17 cellular contexts compared by ENCODE assay signal in the genomic region with DNA sequence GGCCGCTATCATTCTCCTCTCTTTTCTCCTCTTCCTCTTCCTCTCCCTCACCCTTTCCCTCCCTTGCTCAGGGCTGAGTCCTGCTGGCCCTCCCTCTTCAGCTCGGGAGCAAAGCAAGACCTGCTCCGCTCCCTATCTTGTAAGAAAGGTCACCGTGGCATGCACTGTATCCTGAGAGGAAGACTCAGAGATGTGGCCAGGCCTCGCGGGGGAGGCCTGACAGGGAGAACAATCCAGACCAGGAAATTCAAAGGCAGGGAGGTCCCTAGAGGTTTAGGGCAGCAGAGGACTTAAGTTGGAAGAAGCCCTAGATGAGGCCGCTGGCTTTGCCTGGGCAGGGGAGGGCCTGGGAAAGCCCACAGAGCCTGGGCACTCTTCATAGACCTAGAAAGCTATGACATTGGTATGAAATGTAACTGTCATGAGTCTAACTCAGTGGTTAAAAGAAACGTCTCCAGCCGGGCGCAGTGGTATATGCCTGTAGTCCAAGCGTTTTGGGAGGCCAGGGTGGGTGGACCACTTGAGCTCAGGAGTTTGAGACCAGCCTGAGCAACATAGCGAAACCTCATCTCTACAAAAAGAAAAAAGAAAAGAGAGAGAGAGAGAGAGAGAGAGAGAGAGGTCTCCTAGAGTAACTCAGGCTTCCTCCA. TPM values are rescaled to one million over a fixed set of nuclear protein-coding genes. Genes with fewer than 3 reads are reported as not detected.
DNase-seq lines count a peak whose midpoint lies in the region; ATAC-seq and TF ChIP-seq lines count a peak whose summit lies in the region.
"Had no signal": no experiment of that assay in that cellular context is flagged by ENCODE, and none has a peak within 500 bp of the region (broad histone marks: within the 10 kb centered on the region; RNA-seq: fewer than 3 reads in every experiment).

No MANE protein-coding gene starts in this region.

- no peak overlapping the region for H2AFZ ChIP-seq in mammary epithelial cell (ENCODE audit: low read depth, low read length)

- H3K9ac ChIP-seq in mammary epithelial cell (ENCODE audit: insufficient read depth, low read length): no peak overlapping the region

- no peak for DNase-seq in mammary epithelial cell
- DNase-seq in breast epithelium (ENCODE audit: low spot score in 2 of 2): no peak
- peak; percentile 48 for DNase-seq in SK-N-DZ (ENCODE audit: low spot score)
- DNase-seq in left ventricle myocardium inferior: no peak
- DNase-seq in upper lobe of left lung: no peak
- no peak for DNase-seq in mucosa of gallbladder (ENCODE audit: low spot score)
- no peak for DNase-seq in body of pancreas
- DNase-seq in effector memory CD8-positive, alpha-beta T cell: no peak
- DNase-seq: activated CD4-positive, alpha-beta T cell treated with anti-CD3 and anti-CD28 coated beads, Interleukin-2, amount 10 ng/mL, durations not matched to agents 7 days and 5 days; cortex of kidney; DMS79 treated with DMSO at 0.1 percent for 48 hours; midbrain; NCI-H1694; NCI-H524; ovary had no signal

- peaks cover 9% of the 10 kb centered on the region for H3K79me2 ChIP-seq in mammary epithelial cell (ENCODE audit: insufficient read depth, low read length)

- H3K4me3 Mint-ChIP-seq in effector memory CD8-positive, alpha-beta T cell: no peak overlapping the region
- H3K4me3 Mint-ChIP-seq: activated CD4-positive, alpha-beta T cell treated with anti-CD3 and anti-CD28 coated beads, Interleukin-2, amount 10 ng/mL, durations not matched to agents 7 days and 5 days had no signal

- peaks cover 2% of the 10 kb centered on the region for H3K36me3 ChIP-seq in mammary epithelial cell (ENCODE audit: insufficient read depth, low read length)
- no peaks in the 10 kb centered on the region for H3K36me3 ChIP-seq in breast epithelium
- no peaks in the 10 kb centered on the region for H3K36me3 ChIP-seq in left ventricle myocardium inferior
- no peaks in the 10 kb centered on the region for H3K36me3 ChIP-seq in upper lobe of left lung
- H3K36me3 ChIP-seq in body of pancreas (replicated peaks in 1 of 2; ENCODE audit: insufficient read depth in 1 of 2, low read depth in 2 of 2): no peaks in the 10 kb centered on the region
- H3K36me3 ChIP-seq: ovary had no signal

- TF ChIP-seq POLR2A in breast epithelium (IDR thresholded peaks at IDR 0.05) (no peak), upper lobe of left lung (IDR thresholded peaks at IDR 0.05) (no peak), body of pancreas (IDR thresholded peaks at IDR 0.05) (no peak)

- no peak overlapping the region for H3K4me3 ChIP-seq in mammary epithelial cell (replicated peaks in 1 of 3; ENCODE audit: insufficient read depth in 1 of 3, low read depth in 2 of 3, low read length in 3 of 3)
- no peak overlapping the region for H3K4me3 ChIP-seq in breast epithelium
- no peak overlapping the region for H3K4me3 ChIP-seq in left ventricle myocardium inferior
- no peak overlapping the region for H3K4me3 ChIP-seq in upper lobe of left lung
- H3K4me3 ChIP-seq in body of pancreas: no peak overlapping the region
- H3K4me3 ChIP-seq: ovary had no signal

- H3K27me3 ChIP-seq in mammary epithelial cell (ENCODE audit: insufficient read depth, low read length): no peaks in the 10 kb centered on the region
- no peaks in the 10 kb centered on the region for H3K27me3 ChIP-seq in breast epithelium
- no peaks in the 10 kb centered on the region for H3K27me3 ChIP-seq in left ventricle myocardium inferior (ENCODE audit: low read depth)
- no peaks in the 10 kb centered on the region for H3K27me3 ChIP-seq in upper lobe of left lung
- no peaks in the 10 kb centered on the region for H3K27me3 ChIP-seq in body of pancreas
- H3K27me3 ChIP-seq: ovary had no signal

- H3K9me3 ChIP-seq in mammary epithelial cell (replicated peaks; ENCODE audit: insufficient read depth, low read length): no peaks in the 10 kb centered on the region
- H3K9me3 ChIP-seq in breast epithelium: no peaks in the 10 kb centered on the region
- H3K9me3 ChIP-seq in left ventricle myocardium inferior (replicated peaks): no peaks in the 10 kb centered on the region
- H3K9me3 ChIP-seq in upper lobe of left lung: no peaks in the 10 kb centered on the region
- H3K9me3 ChIP-seq in body of pancreas: no peaks in the 10 kb centered on the region
- H3K9me3 ChIP-seq: ovary had no signal

- no peak for ATAC-seq in upper lobe of left lung (ENCODE audit: low FRiP score in 2 of 2)
- no peak for ATAC-seq in body of pancreas
- ATAC-seq in effector memory CD8-positive, alpha-beta T cell (replicated peaks): no peak

- in situ Hi-C loops in mammary epithelial cell (cut with MboI; ENCODE audit: low sequenced_read_pairs in 2 of 2): no loop called here

- H3K36me3 Mint-ChIP-seq in effector memory CD8-positive, alpha-beta T cell (ENCODE audit: insufficient read depth): no peaks in the 10 kb centered on the region

- no peak for TF ChIP-seq EP300 in upper lobe of left lung (IDR thresholded peaks at IDR 0.05)

- no peaks in the 10 kb centered on the region for H4K20me1 ChIP-seq in mammary epithelial cell (ENCODE audit: insufficient read depth, low read length)

- WGBS in mammary epithelial cell (ENCODE audit: low coverage, missing lambda C conversion rate): 92% methylated on average over 10 of the region's 12 CpGs
- WGBS in upper lobe of left lung, 2 donors: 64 to 66% methylated on average over 12 of the region's 12 CpGs
- 56 to 78% methylated on average over 12 of the region's 12 CpGs for WGBS in body of pancreas, 2 donors

- H3K4me1 Mint-ChIP-seq in effector memory CD8-positive, alpha-beta T cell (ENCODE audit: low read depth in 2 of 2): peaks cover 0 to 15% of the 10 kb centered on the region in 2 donors
- H3K4me1 Mint-ChIP-seq: activated CD4-positive, alpha-beta T cell treated with anti-CD3 and anti-CD28 coated beads, Interleukin-2, amount 10 ng/mL, durations not matched to agents 7 days and 5 days had no signal

- intact Hi-C loops in mammary epithelial cell (cut with micrococcal nuclease): no loop called here
- intact Hi-C loops in breast epithelium (cut with DNase I; ENCODE audit: low total_unique reads): no loop called here
- intact Hi-C loops in left ventricle myocardium inferior (cut with micrococcal nuclease): no loop called here
- intact Hi-C loops in body of pancreas (cut with DNase I): no loop called here

- peaks cover 31% of the 10 kb centered on the region for H3K4me1 ChIP-seq in mammary epithelial cell (ENCODE audit: insufficient read depth, low read length)
- no peaks in the 10 kb centered on the region for H3K4me1 ChIP-seq in breast epithelium
- peaks cover 9% of the 10 kb centered on the region for H3K4me1 ChIP-seq in left ventricle myocardium inferior
- peaks cover 0 to 15% (median 3%) of the 10 kb centered on the region in 4 donors for H3K4me1 ChIP-seq in upper lobe of left lung
- no peaks in the 10 kb centered on the region for H3K4me1 ChIP-seq in body of pancreas

- H3K27ac ChIP-seq in mammary epithelial cell (ENCODE audit: insufficient read depth, low read depth, low read length): no peak overlapping the region
- H3K27ac ChIP-seq in breast epithelium: peak overlapping the region in 1 of 2 donors; percentile 25
- peak overlapping the region; percentile 41 for H3K27ac ChIP-seq in left ventricle myocardium inferior (replicated peaks)
- H3K27ac ChIP-seq in upper lobe of left lung: peak overlapping the region; percentile 24 to 58 (median 42)
- no peak overlapping the region for H3K27ac ChIP-seq in body of pancreas
- H3K27ac ChIP-seq: HL-60, ovary had no signal

- no TSS peak for BruUV-seq in mammary epithelial cell (replicated peaks; lab: Mats Ljungman, UMichigan)

- TF ChIP-seq CTCF in mammary epithelial cell (conservative IDR thresholded peaks at IDR 0.05 in 1 of 2, IDR thresholded peaks at IDR 0.05 in 1 of 2; ENCODE audit: extremely low read depth in 1 of 2, insufficient read depth in 1 of 2, low read depth in 1 of 2, low read length in 2 of 2): no peak
- TF ChIP-seq CTCF in breast epithelium (IDR thresholded peaks at IDR 0.05): no peak
- TF ChIP-seq CTCF in left ventricle myocardium inferior (IDR thresholded peaks at IDR 0.05; ENCODE audit: borderline replicate concordance): no peak
- TF ChIP-seq CTCF in upper lobe of left lung (IDR thresholded peaks at IDR 0.05): no peak
- no peak for TF ChIP-seq CTCF in body of pancreas (IDR thresholded peaks at IDR 0.05)

- CTCF ChIA-PET in mammary epithelial cell (lab: Charles Lee; ENCODE audit: low non-redundant PET): no interaction called here

- peak overlapping the region; percentile 2 for H3K4me2 ChIP-seq in mammary epithelial cell (ENCODE audit: insufficient read depth, low read depth, low read length)

- no peak overlapping the region for H3K27ac Mint-ChIP-seq in effector memory CD8-positive, alpha-beta T cell
- H3K27ac Mint-ChIP-seq: activated CD4-positive, alpha-beta T cell treated with anti-CD3 and anti-CD28 coated beads, Interleukin-2, amount 10 ng/mL, durations not matched to agents 7 days and 5 days had no signal

- H3K9me3 Mint-ChIP-seq in effector memory CD8-positive, alpha-beta T cell: no peaks in the 10 kb centered on the region
- H3K9me3 Mint-ChIP-seq: activated CD4-positive, alpha-beta T cell treated with anti-CD3 and anti-CD28 coated beads, Interleukin-2, amount 10 ng/mL, durations not matched to agents 7 days and 5 days had no signal

- no peaks in the 10 kb centered on the region for H3K27me3 Mint-ChIP-seq in effector memory CD8-positive, alpha-beta T cell

- dilution Hi-C loops in mammary epithelial cell (cut with HindIII; ENCODE audit: low sequenced_read_pairs): no loop called here

RNA-seq across cellular contexts. Expression of gene PTAFR, which starts 14.6 kb away (rescaled TPM):
- total RNA-seq in mammary epithelial cell (10 to 100 TPM in 1 of 2 donors, 1 to 10 TPM in 1; 1.8 to 10.9 TPM), breast epithelium (1 to 10 TPM; 5.6 to 8.3 (median 6.2) TPM), left ventricle myocardium inferior (1.5 TPM), upper lobe of left lung (10 to 100 TPM; 10.5 to 42.3 (median 22.0) TPM), mucosa of gallbladder (9.8 TPM), body of pancreas (1 to 10 TPM; 2.3 to 3.6 TPM)
- 38.1 TPM for polyA plus RNA-seq in mammary epithelial cell
- polyA minus RNA-seq in mammary epithelial cell: 25.8 TPM
- polyA plus RNA-seq in SK-N-DZ (2014; cell fraction: cytosol; rRNA removed): 0.05 and 0.97 TPM in 2 replicates
- polyA plus RNA-seq in SK-N-DZ (2014; cell fraction: nucleus; rRNA removed): 0.31 TPM in 1 of 2 replicates, not detected in the other
- total RNA-seq: LHCN-M2 had no signal

RNA-seq across cellular contexts. Expression of gene DNAJC8, which starts 41.7 kb away (rescaled TPM):
- 10 to 100 TPM; 36.0 to 68.9 TPM for total RNA-seq in mammary epithelial cell
- 55.0 TPM for polyA plus RNA-seq in mammary epithelial cell
- 24.7 TPM for polyA minus RNA-seq in mammary epithelial cell
- total RNA-seq in breast epithelium: 10 to 100 TPM; 67.8 to 76.4 (median 75.4) TPM
- polyA plus RNA-seq in SK-N-DZ (2014; cell fraction: cytosol; rRNA removed): 97.1 and 122 TPM in 2 replicates
- 91.4 and 99.0 TPM in 2 replicates for polyA plus RNA-seq in SK-N-DZ (2014; cell fraction: nucleus; rRNA removed)
- 55.3 TPM for total RNA-seq in left ventricle myocardium inferior
- total RNA-seq in upper lobe of left lung: 100 to 1,000 TPM in 2 of 6 donors, 10 to 100 TPM in 4; 50.0 to 107 (median 73.5) TPM
- 61.9 TPM for total RNA-seq in mucosa of gallbladder
- total RNA-seq in body of pancreas: 10 to 100 TPM; 18.7 to 53.1 TPM

RNA-seq across cellular contexts. Expression of gene ATP5IF1, which starts 44.8 kb away (rescaled TPM):
- 100 to 1,000 TPM; 114 to 244 TPM for total RNA-seq in mammary epithelial cell
- polyA plus RNA-seq in mammary epithelial cell: 399 TPM
- 24.8 TPM for polyA minus RNA-seq in mammary epithelial cell
- 100 to 1,000 TPM; 137 to 147 (median 138) TPM for total RNA-seq in breast epithelium
- 131 and 188 TPM in 2 replicates for polyA plus RNA-seq in SK-N-DZ (2014; cell fraction: cytosol; rRNA removed)
- polyA plus RNA-seq in SK-N-DZ (2014; cell fraction: nucleus; rRNA removed): 126 and 143 TPM in 2 replicates
- total RNA-seq in left ventricle myocardium inferior: 430 TPM
- total RNA-seq in upper lobe of left lung: 100 to 1,000 TPM in 5 of 6 donors, 10 to 100 TPM in 1; 86.1 to 320 (median 186) TPM
- 208 TPM for total RNA-seq in mucosa of gallbladder
- total RNA-seq in body of pancreas: 10 to 100 TPM; 62.0 to 93.4 TPM

Comparison
In these comparisons a context has a peak if more than half of its experiments do, and no peak if none do; other contexts are left out.
1. H3K27ac ChIP-seq: peak in left ventricle myocardium inferior (single experiment) and upper lobe of left lung (4 of 4); none in mammary epithelial cell (single experiment) and body of pancreas (0 of 4).